In genomic region chr2:44237221-44237620, GRCh38 we compare ENCODE assay signal across 10 cellular contexts. TPM values are rescaled to one million over a fixed set of nuclear protein-coding genes. Genes with fewer than 3 reads are reported as not detected.
DNase-seq lines count a peak whose midpoint lies in the region; ATAC-seq, FAIRE-seq and TF ChIP-seq lines count a peak whose summit lies in the region.
"Had no signal": no experiment of that assay in that cellular context is flagged by ENCODE, and none has a peak within 500 bp of the region (broad histone marks: within the 10 kb centered on the region; RNA-seq: fewer than 3 reads in every experiment).

No MANE protein-coding gene starts in this region.

- H3K36me3 ChIP-seq in BE2C, result no peaks in the 10 kb centered on the region; the same call in 1 of the 2 replicates

- peak; percentile 43 for FAIRE-seq in A549 (lab: Jason Lieb, UNC)

- CTCF ChIA-PET in A549 (lab: Yijun Ruan, JAX), result interaction anchor here (0.8 to 34.3 kb wide), 6 partner anchors 14 to 149 kb away, joined by 3 to 548 read pairs (median 5); partner anchors contain the start of genes CAMKMT and PREPL

- no peak for TF ChIP-seq EP300 in A549 (IDR thresholded peaks at IDR 0.05)

- POLR2A ChIA-PET in A549 (lab: Yijun Ruan, JAX), result no interaction called here

- H3K9me3 ChIP-seq in A549, result no peaks in the 10 kb centered on the region
- H3K9me3 ChIP-seq in BE2C, result no peaks in the 10 kb centered on the region

- peak overlapping the region in 1 of 2 experiments; percentile 27; a peak in 1 of 6 replicates for H3K27ac ChIP-seq in A549

- ATAC-seq in A549 (no peak), GM18505 (IDR thresholded peaks at IDR 0.05; ENCODE audit: unreplicated experiment) (peak; percentile 74), HG03342 (IDR thresholded peaks at IDR 0.05; ENCODE audit: unreplicated experiment) (peak; percentile 65)

- DNase-seq in A549 (ENCODE audit: low read depth in 1 of 2, low spot score in 1 of 2) (no peak), BE2C (no peak), COLO829 (ENCODE audit: low spot score) (no peak), SHP77 (lab: John Stamatoyannopoulos, UW) (no peak), GM03348 (ENCODE audit: low spot score) (no peak)
- DNase-seq in activated gamma-delta T cell treated with anti-CD3 and anti-CD28 coated beads, Interleukin-2, amount 50 U/mL, for 16 hours (ENCODE audit: low read depth), result peak; percentile 7
- DNase-seq: COR-L47, NCI-H526 treated with DMSO at 0.1 percent for 48 hours had no signal

- TF ChIP-seq RAD21 in A549 (conservative IDR thresholded peaks at IDR 0.05 in 1 of 2, IDR thresholded peaks at IDR 0.05 in 1 of 2), result no peak

- TF ChIP-seq POLR2A in A549 (IDR thresholded peaks at IDR 0.05; ENCODE audit: low read length) (no peak), GM18505 (IDR thresholded peaks at IDR 0.05; ENCODE audit: borderline replicate concordance, extremely low read depth, insufficient read depth, insufficient read length) (no peak)

- 68% methylated on average over 2 of the region's 2 CpGs for WGBS in A549 (ENCODE audit: missing lambda C conversion rate)

- H3K4me2 ChIP-seq in A549, result no peak overlapping the region

- no peaks in the 10 kb centered on the region for H3K27me3 ChIP-seq in BE2C

- peaks cover 49% of the 10 kb centered on the region for H3K4me1 ChIP-seq in A549
- no peaks in the 10 kb centered on the region for H3K4me1 ChIP-seq in BE2C

- TF ChIP-seq CTCF in A549 (IDR thresholded peaks at IDR 0.05), result no peak
- no peak for TF ChIP-seq CTCF in BE2C (IDR thresholded peaks at IDR 0.05; ENCODE audit: low read depth, low read length)

- H3K4me3 ChIP-seq in A549 (no peak overlapping the region), BE2C (ENCODE audit: low read depth, low read length) (no peak overlapping the region)

TF ChIP-seq in A549, 52 proteins besides CTCF, POLR2A, EP300 and RAD21:
- no peak for TF ChIP-seq CHD4 (IDR thresholded peaks at IDR 0.05; ENCODE audit: borderline replicate concordance)
- no peak for TF ChIP-seq HMGXB4 (CRISPR knock-in tag; IDR thresholded peaks at IDR 0.05; ENCODE audit: borderline replicate concordance)
- TF ChIP-seq USF2 (IDR thresholded peaks at IDR 0.05), result no peak
- no peak for TF ChIP-seq HOXA7 (CRISPR knock-in tag; IDR thresholded peaks at IDR 0.05)
- TF ChIP-seq HDAC2 (IDR thresholded peaks at IDR 0.05), result no peak
- no peak for TF ChIP-seq CBX8 (IDR thresholded peaks at IDR 0.05)
- no peak for TF ChIP-seq FOSB (CRISPR knock-in tag; IDR thresholded peaks at IDR 0.05)
- TF ChIP-seq REST (IDR thresholded peaks at IDR 0.05), result no peak
- TF ChIP-seq JUN (IDR thresholded peaks at IDR 0.05), result no peak
- no peak for TF ChIP-seq RCOR1 (IDR thresholded peaks at IDR 0.05; ENCODE audit: low read depth, low read length)
- TF ChIP-seq KDM1A (IDR thresholded peaks at IDR 0.05; ENCODE audit: low read depth), result no peak
- TF ChIP-seq RFX5 (IDR thresholded peaks at IDR 0.05), result no peak
- no peak for TF ChIP-seq EHMT2 (IDR thresholded peaks at IDR 0.05; ENCODE audit: low read depth)
- TF ChIP-seq ELK1 (IDR thresholded peaks at IDR 0.05; ENCODE audit: low read depth, low read length), result no peak
- no peak for TF ChIP-seq CHD2 (IDR thresholded peaks at IDR 0.05; ENCODE audit: low read length, partially characterized antibody)
- TF ChIP-seq ESRRA (IDR thresholded peaks at IDR 0.05; ENCODE audit: borderline replicate concordance, low read length), result no peak
- no peak for TF ChIP-seq HOXB5 (CRISPR knock-in tag; IDR thresholded peaks at IDR 0.05)

RNA-seq across cellular contexts. Expression of gene SLC3A1, which starts 38.1 kb away (rescaled TPM):
- polyA plus RNA-seq in A549 (2011; rRNA removed) (7.1 and 7.2 TPM in 2 replicates), A549 (2017; fragmentation: RNase III; extraction: RNeasy Plus Mini Kit Qiagen cat#74134 plus additional on column Dnase treatment) (1.1 to 1.4 TPM (median 1.2 TPM) in 3 replicates)
- 2.1 TPM in 2 replicates for polyA plus RNA-seq in A549 (2012; cell fraction: cytosol; rRNA removed)
- 0.68 and 1.3 TPM in 2 replicates for polyA plus RNA-seq in A549 (2012; cell fraction: nucleus; rRNA removed)
- 2.6 and 3.0 TPM in 2 replicates for polyA minus RNA-seq in A549 (2011; rRNA and poly(A)+ RNA removed)
- polyA plus RNA-seq in BE2C (2012; ENCODE audit: insufficient read depth, insufficient read length, low read depth), result 0.62 TPM

Comparison
In these comparisons a context has a peak if more than half of its experiments do, and no peak if none do; other contexts are left out.
1. ATAC-seq: peak in GM18505 (single experiment) and HG03342 (single experiment); none in A549 (0 of 2).